ENCODE assay signal across 21 cellular contexts in the genomic region with DNA sequence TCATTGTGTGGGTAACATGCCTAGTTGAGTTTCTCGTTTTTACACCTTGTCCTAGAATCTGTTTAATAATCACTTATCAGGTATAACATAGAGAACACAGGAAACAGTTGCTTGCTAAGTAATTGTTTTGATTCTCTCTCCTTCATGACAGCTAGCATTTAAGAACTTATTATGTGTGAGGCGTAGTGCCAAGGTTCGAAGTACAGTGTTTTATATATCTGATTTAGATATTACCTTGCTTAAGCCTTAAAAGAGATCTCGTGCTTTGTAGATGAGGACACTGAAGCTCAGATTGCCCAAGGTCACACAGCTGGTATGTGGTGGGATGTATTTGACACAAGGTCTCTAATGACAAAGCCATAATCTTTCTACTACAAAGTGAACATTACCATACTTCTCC. TPM values are rescaled to one million over a fixed set of nuclear protein-coding genes. Genes with fewer than 3 reads are reported as not detected.
DNase-seq lines count a peak whose midpoint lies in the region; ATAC-seq and TF ChIP-seq lines count a peak whose summit lies in the region.
"Had no signal": no experiment of that assay in that cellular context is flagged by ENCODE, and none has a peak within 500 bp of the region (broad histone marks: within the 10 kb centered on the region; RNA-seq: fewer than 3 reads in every experiment).

No MANE protein-coding gene starts in this region.

- H3K27ac ChIP-seq in 22Rv1 (peak overlapping the region; percentile 38), colonic mucosa (peak overlapping the region; percentile 39), mucosa of rectum (ENCODE audit: low read depth in 2 of 2, low read length in 2 of 2) (peak overlapping the region; percentile 82 to 84), A673 (ENCODE audit: low read depth, low read length, poor library complexity, severe bottlenecking) (no peak overlapping the region)
- H3K27ac ChIP-seq: C4-2B had no signal

- TF ChIP-seq CTCF in 22Rv1 (IDR thresholded peaks at IDR 0.05) (no peak), colonic mucosa (IDR thresholded peaks at IDR 0.05) (no peak), A673 (conservative IDR thresholded peaks at IDR 0.05; ENCODE audit: low read depth, low read length) (no peak)

- intact Hi-C loops in colonic mucosa (cut with DNase I) (no loop called here), A673 (cut with micrococcal nuclease; ENCODE audit: unreplicated experiment) (no loop called here)

- H3K27me3 ChIP-seq in colonic mucosa = no peaks in the 10 kb centered on the region
- H3K27me3 ChIP-seq in mucosa of rectum (ENCODE audit: control insufficient read depth in 2 of 2, insufficient read depth in 2 of 2, low read length in 2 of 2) = no peaks in the 10 kb centered on the region
- no peaks in the 10 kb centered on the region for H3K27me3 ChIP-seq in A673 (replicated peaks; ENCODE audit: insufficient read depth, low read depth, low read length, poor library complexity)

- CTCF ChIA-PET in A673 (lab: Charles Lee) = no interaction called here

- H3K4me1 ChIP-seq in colonic mucosa (no peaks in the 10 kb centered on the region), mucosa of rectum (ENCODE audit: control insufficient read depth in 2 of 2, insufficient read depth in 2 of 2, low read length in 2 of 2) (peaks cover 7 to 10% of the 10 kb centered on the region in 2 donors), A673 (ENCODE audit: insufficient read depth, low read length, poor library complexity, severe bottlenecking) (peaks cover under 1% of the 10 kb centered on the region)
- H3K4me1 ChIP-seq: Caco-2 had no signal

- H3K4me3 ChIP-seq in colonic mucosa (no peak overlapping the region), mucosa of rectum (ENCODE audit: low read length in 2 of 2) (peak overlapping the region in 1 of 2 donors; percentile 32), A673 (ENCODE audit: low read depth, low read length, poor library complexity, severe bottlenecking) (no peak overlapping the region)

- POLR2A ChIA-PET in A673 (lab: Charles Lee; ENCODE audit: low non-redundant PET) = interaction anchor here (0.6 kb wide), 1 partner anchor 106 kb away, joined by 6 read pairs; no protein-coding TSS in a partner anchor

- no peaks in the 10 kb centered on the region for H3K9me3 ChIP-seq in colonic mucosa
- no peaks in the 10 kb centered on the region for H3K9me3 ChIP-seq in mucosa of rectum (ENCODE audit: control insufficient read depth in 2 of 2, low read length in 2 of 2)
- H3K9me3 ChIP-seq in A673 (ENCODE audit: low read depth, low read length, poor library complexity, severe bottlenecking) = no peaks in the 10 kb centered on the region
- H3K9me3 ChIP-seq: Caco-2 had no signal

- H3K36me3 ChIP-seq in colonic mucosa (no peaks in the 10 kb centered on the region), mucosa of rectum (ENCODE audit: control insufficient read depth in 2 of 2, insufficient read depth in 2 of 2, low read length in 2 of 2) (no peaks in the 10 kb centered on the region), A673 (ENCODE audit: insufficient read depth, low read length, poor library complexity, severe bottlenecking) (no peaks in the 10 kb centered on the region)

- H3K9ac ChIP-seq in colonic mucosa (ENCODE audit: low read depth in 2 of 2, low read length in 2 of 2) (peak overlapping the region in 1 of 2 donors; percentile 54), mucosa of rectum (ENCODE audit: low read depth in 1 of 2, low read length in 2 of 2) (peak overlapping the region in 1 of 2 donors; percentile 49)

- DNase-seq in NCI-H1436 (lab: John Stamatoyannopoulos, UW) (peak; percentile 29), NCI-H1436 treated with DMSO at 0.1 percent for 48 hours (lab: John Stamatoyannopoulos, UW) (no peak), colonic mucosa (peak; percentile 59), 8988T (no peak), A673 (ENCODE audit: low spot score) (no peak)
- DNase-seq: ACHN; AML-193; Caco-2; CD4-positive, alpha-beta T cell; DMS79; GDM1; GOT3; H7; HFFc6 had no signal

- ATAC-seq in GM19328 (IDR thresholded peaks at IDR 0.05; ENCODE audit: unreplicated experiment) = no peak
- ATAC-seq: HCT116 had no signal

- no TSS peak for BruUV-seq in A673 (replicated peaks; lab: Mats Ljungman, UMichigan)

RNA-seq across cellular contexts. Expression of a gene that starts 29.0 kb away (rescaled TPM):
- total RNA-seq in colonic mucosa = 10 to 100 TPM; 42.2 to 67.5 TPM
- total RNA-seq in A673 (2021) = 40.9 and 48.8 TPM in 2 replicates

RNA-seq across cellular contexts. Expression of a gene that starts 45.1 kb away (rescaled TPM):
- total RNA-seq in colonic mucosa = 100 to 1,000 TPM in 1 of 2 donors, 10 to 100 TPM in 1; 57.9 to 192 TPM
- total RNA-seq in A673 (2021) = not detected in 2 replicates
- total RNA-seq: A172, Daoy, H7, HFFc6 had no signal

Comparison
In these comparisons a context has a peak if more than half of its experiments do, and no peak if none do; other contexts are left out.
1. DNase-seq: peak in NCI-H1436 (single experiment) and colonic mucosa (single experiment); none in NCI-H1436 treated with DMSO at 0.1 percent for 48 hours (single experiment), 8988T (single experiment) and A673 (single experiment).
2. RNA of a gene that starts 45.1 kb away (total RNA-seq): 57.9 to 192 TPM in colonic mucosa; not detected in A673; every median in the first group is over 10 times any median in the second.